In the genomic region with DNA sequence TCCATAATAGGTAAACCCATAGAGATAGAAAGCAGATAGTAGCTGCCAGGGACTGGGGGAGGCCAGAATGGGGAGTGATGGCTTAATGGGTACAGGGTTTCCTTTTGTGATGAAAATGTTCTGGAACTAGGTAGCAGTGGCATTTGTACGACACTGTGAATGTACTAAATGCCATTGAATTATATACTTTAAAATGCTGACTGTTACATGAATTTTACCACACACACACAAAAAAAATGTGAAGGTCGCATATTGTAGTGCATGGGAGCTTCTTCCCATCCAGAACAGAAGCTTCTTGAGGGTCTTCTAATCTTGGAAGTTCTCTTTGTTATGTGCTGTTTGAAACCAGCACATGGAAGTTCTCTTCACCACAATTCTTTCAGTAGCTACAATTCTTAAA, we compare ENCODE assay signal across 1 cellular context.
TF ChIP-seq lines count a peak whose summit lies in the region.

No MANE protein-coding gene starts in this region.

TF ChIP-seq in IMR-90, 13 proteins besides CTCF, POLR2A, EP300 and RAD21 (continued from another document):
- TF ChIP-seq SMC3 (IDR thresholded peaks at IDR 0.05; ENCODE audit: low read depth, low read length) (no peak), BHLHE40 (IDR thresholded peaks at IDR 0.05; ENCODE audit: low read depth, low read length) (no peak), MAZ (IDR thresholded peaks at IDR 0.05; ENCODE audit: borderline replicate concordance, low read depth, low read length) (no peak), MAFK (IDR thresholded peaks at IDR 0.05; ENCODE audit: low read depth, low read length) (no peak), FOS (IDR thresholded peaks at IDR 0.05; ENCODE audit: low read depth, low read length) (no peak), ELK1 (IDR thresholded peaks at IDR 0.05; ENCODE audit: borderline replicate concordance, low read depth, low read length) (no peak), CHD1 (IDR thresholded peaks at IDR 0.05; ENCODE audit: low read depth, low read length) (no peak), RCOR1 (IDR thresholded peaks at IDR 0.05; ENCODE audit: insufficient replicate concordance, low read length) (no peak), USF2 (IDR thresholded peaks at IDR 0.05; ENCODE audit: low read depth, low read length) (no peak), NFE2L2 (IDR thresholded peaks at IDR 0.05; ENCODE audit: low read depth, low read length) (no peak)
